In the genomic region with DNA sequence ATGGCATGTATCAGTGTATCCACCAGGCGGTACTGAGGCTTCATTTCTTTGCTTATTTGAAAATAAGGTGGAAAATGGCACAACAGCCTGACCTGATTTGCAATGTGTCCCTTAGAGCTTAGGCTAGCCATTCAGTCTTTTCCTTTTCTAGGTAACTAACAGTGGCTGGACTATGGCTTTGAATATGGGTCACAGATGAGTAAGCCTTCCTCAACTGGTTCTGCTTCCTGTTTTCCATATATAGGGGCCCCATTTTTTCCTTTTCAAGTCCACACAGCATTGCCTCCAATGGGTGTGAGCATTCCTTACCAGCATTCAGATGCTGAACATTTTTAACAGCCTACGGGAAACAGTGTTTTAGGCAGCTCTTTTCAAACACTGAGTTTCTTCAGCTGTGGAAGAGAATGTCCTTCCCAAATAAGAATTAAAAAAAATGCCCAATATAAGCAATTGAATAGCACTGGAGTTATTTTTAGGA, we compare ENCODE assay signal across 10 cellular contexts. TPM values are rescaled to one million over a fixed set of nuclear protein-coding genes. Genes with fewer than 3 reads are reported as not detected.
DNase-seq lines count a peak whose midpoint lies in the region; ATAC-seq and TF ChIP-seq lines count a peak whose summit lies in the region.
"Had no signal": no experiment of that assay in that cellular context is flagged by ENCODE, and none has a peak within 500 bp of the region (broad histone marks: within the 10 kb centered on the region; RNA-seq: fewer than 3 reads in every experiment).

No MANE protein-coding gene starts in this region.

- peak; percentile 66 for DNase-seq in ACHN
- DNase-seq in coronary artery (ENCODE audit: low spot score), result no peak
- peak; percentile 93 to 95 for DNase-seq in lung microvascular endothelial cell (ENCODE audit: low read depth in 2 of 2)
- no peak for DNase-seq in GM13976 (ENCODE audit: low spot score)
- no peak for DNase-seq in NCI-H774 (lab: John Stamatoyannopoulos, UW)
- DNase-seq: DND-41, NCI-H2227 treated with DMSO at 0.1 percent for 48 hours had no signal

- TF ChIP-seq CTCF in Loucy (conservative IDR thresholded peaks at IDR 0.05; ENCODE audit: low read length), result 0 out of 2 replicates have a peak, but pooled peaks have one; percentile 11
- no peak for TF ChIP-seq CTCF in coronary artery (IDR thresholded peaks at IDR 0.05)
- TF ChIP-seq CTCF in GM13976 (IDR thresholded peaks at IDR 0.05; ENCODE audit: borderline replicate concordance, control extremely low read depth, extremely low read depth, insufficient read depth, missing control alignments), result no peak

- H3K9me2 ChIP-seq in Loucy (replicated peaks; ENCODE audit: low read depth, low read length), result no peaks in the 10 kb centered on the region

- peaks cover 25% of the 10 kb centered on the region for H3K79me2 ChIP-seq in Loucy (ENCODE audit: insufficient read depth, low read length)

- H4K20me1 ChIP-seq in Loucy (ENCODE audit: insufficient read depth, low read length, poor library complexity, severe bottlenecking), result peaks cover 6% of the 10 kb centered on the region

- in situ Hi-C loops in ACHN (cut with HindIII; ENCODE audit: low pct_ligation_motif_present, low pct_unique_long_range_greater_than_20kb, low sequenced_read_pairs), result no loop called here
- in situ Hi-C loops in GM13976 (cut with MboI; ENCODE audit: low sequenced_read_pairs, unreplicated experiment), result no loop called here

- H2AFZ ChIP-seq in Loucy (ENCODE audit: low read length), result no peak overlapping the region

- no peaks in the 10 kb centered on the region for H3F3A ChIP-seq in Loucy (ENCODE audit: low read depth)

- no peaks in the 10 kb centered on the region for H3K9me3 ChIP-seq in Loucy (ENCODE audit: insufficient read depth, low read depth, low read length)

- H3K4me2 ChIP-seq in Loucy (ENCODE audit: low read depth, low read length, poor library complexity, severe bottlenecking), result peak overlapping the region; percentile 15

- ATAC-seq in GM19351 (IDR thresholded peaks at IDR 0.05; ENCODE audit: unreplicated experiment), result no peak
- no peak for ATAC-seq in GM21515 (IDR thresholded peaks at IDR 0.05; ENCODE audit: unreplicated experiment)

- peak overlapping the region; percentile 79 to 93 for H3K27ac ChIP-seq in coronary artery

- no peaks in the 10 kb centered on the region for H3K36me3 ChIP-seq in Loucy (ENCODE audit: insufficient read depth, low read length)

- peaks cover 33% of the 10 kb centered on the region for H3K4me1 ChIP-seq in Loucy (ENCODE audit: insufficient read depth, low read length, poor library complexity, severe bottlenecking)

- no peaks in the 10 kb centered on the region for H3K27me3 ChIP-seq in Loucy (ENCODE audit: insufficient read depth, low read length, poor library complexity, severe bottlenecking)

- H3K4me3 ChIP-seq in Loucy (ENCODE audit: low read length, poor library complexity, severe bottlenecking), result no peak overlapping the region
- H3K4me3 ChIP-seq in coronary artery, result peak overlapping the region; percentile 30

- H3K9ac ChIP-seq in Loucy (ENCODE audit: low read depth, low read length, poor library complexity, severe bottlenecking), result no peak overlapping the region

RNA-seq across cellular contexts. Expression of gene ITGB1, which starts 3.9 kb away (rescaled TPM):
- 1,017 and 1,090 TPM in 2 replicates for total RNA-seq in lung microvascular endothelial cell

Comparison
In these comparisons a context has a peak if more than half of its experiments do, and no peak if none do; other contexts are left out.
1. DNase-seq: peak in ACHN (single experiment) and lung microvascular endothelial cell (2 of 2); none in coronary artery (single experiment), GM13976 (single experiment) and NCI-H774 (single experiment).